23 cellular contexts compared by ENCODE assay signal in the genomic region with DNA sequence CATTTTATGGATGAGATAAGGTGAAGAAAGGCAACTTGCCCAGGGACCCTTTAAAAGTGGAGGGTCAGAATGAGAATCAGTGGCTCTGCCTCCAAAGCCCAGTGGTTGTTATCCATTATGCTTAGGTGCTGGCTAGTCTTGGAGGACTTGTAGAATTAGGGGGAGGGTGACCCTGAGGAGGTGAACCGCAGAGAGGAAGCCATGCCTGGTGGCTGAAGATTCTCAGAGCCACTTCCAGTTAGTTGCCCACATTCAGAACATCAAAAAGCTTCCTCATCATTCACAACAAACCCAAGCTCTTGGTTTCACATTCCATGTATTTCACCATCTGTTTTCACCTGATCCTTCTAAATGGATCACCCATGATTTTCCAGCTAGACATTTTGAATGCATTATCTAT. TPM values are rescaled to one million over a fixed set of nuclear protein-coding genes. Genes with fewer than 3 reads are reported as not detected.
A peak's percentile ranks its signal among the peaks of the same experiment; 100 is the strongest.
DNase-seq lines count a peak whose midpoint lies in the region; ATAC-seq, FAIRE-seq and TF ChIP-seq lines count a peak whose summit lies in the region.
"Had no signal": no experiment of that assay in that cellular context is flagged by ENCODE, and none has a peak within 500 bp of the region (broad histone marks: within the 10 kb centered on the region; RNA-seq: fewer than 3 reads in every experiment).

No MANE protein-coding gene starts in this region.

- H3K36me3 ChIP-seq in DND-41 (ENCODE audit: insufficient read depth, low read length) (peaks cover 11% of the 10 kb centered on the region; the same call in 1 of the 2 replicates), K562 (ENCODE audit: control insufficient read depth, insufficient read depth, low read length) (peaks cover 7% of the 10 kb centered on the region)

- no peaks in the 10 kb centered on the region for H3K9me3 ChIP-seq in DND-41 (ENCODE audit: insufficient read depth, low read length, severe bottlenecking)
- no peaks in the 10 kb centered on the region for H3K9me3 ChIP-seq in K562 (replicated peaks; ENCODE audit: control insufficient read depth, insufficient read depth, low read depth, low read length)
- H3K9me3 ChIP-seq: body of pancreas had no signal

- TF ChIP-seq CTCF in DND-41 (IDR thresholded peaks at IDR 0.05; ENCODE audit: borderline replicate concordance, extremely low read depth, low read length, poor library complexity, severe bottlenecking) (no peak), K562 (IDR thresholded peaks at IDR 0.05 in 2 of 3, conservative IDR thresholded peaks at IDR 0.05 in 1 of 3; ENCODE audit: insufficient read depth in 2 of 3, low read depth in 1 of 3, low read length in 3 of 3) (no peak)

- TF ChIP-seq EP300 in K562 (IDR thresholded peaks at IDR 0.05; ENCODE audit: low read length), result no peak

- no peak overlapping the region for H3K27ac ChIP-seq in DND-41 (ENCODE audit: low read length)
- peak overlapping the region; percentile 66; the same call in 2 of the 3 replicates for H3K27ac ChIP-seq in K562 (ENCODE audit: extremely low read depth, low read depth, low read length)
- H3K27ac ChIP-seq: body of pancreas had no signal

- H3K27me3 ChIP-seq in DND-41 (ENCODE audit: insufficient read depth, low read length, poor library complexity) (no peaks in the 10 kb centered on the region), K562 (ENCODE audit: control insufficient read depth in 2 of 2, insufficient read depth in 2 of 2, low read length in 2 of 2) (no peaks in the 10 kb centered on the region)
- H3K27me3 ChIP-seq: body of pancreas had no signal

- H2AFZ ChIP-seq in DND-41 (ENCODE audit: low read depth, low read length), result no peak overlapping the region
- no peak overlapping the region for H2AFZ ChIP-seq in K562 (ENCODE audit: low read depth, low read length)

- no TSS peak for BruUV-seq in K562 (replicated peaks; lab: Mats Ljungman, UMichigan)

- 25% methylated on average over 1 of the region's 1 CpG for WGBS in K562 (ENCODE audit: insufficient coverage, low coverage, missing lambda C conversion rate)

- no peaks in the 10 kb centered on the region for H3K9me1 ChIP-seq in K562 (ENCODE audit: control insufficient read depth, insufficient read depth, low read length)

- FAIRE-seq in K562 (lab: Jason Lieb, UNC), result peak; percentile 35
- FAIRE-seq: colon had no signal

- H3K4me3 ChIP-seq in DND-41 (ENCODE audit: low read depth in 1 of 2, low read length in 2 of 2) (no peak overlapping the region), K562 (no peak overlapping the region)
- no peak overlapping the region for H3K4me3 ChIP-seq in Jurkat, Clone E6-1 (ENCODE audit: low read length)
- H3K4me3 ChIP-seq: body of pancreas had no signal

- CTCF ChIA-PET in K562 (lab: Yijun Ruan, JAX; ENCODE audit: low intra/inter-chr PET ratio), result no interaction called here

- H3K9ac ChIP-seq in DND-41 (ENCODE audit: low read depth, low read length) (no peak overlapping the region), K562 (ENCODE audit: insufficient read depth in 1 of 2, low read depth in 2 of 2, low read length in 2 of 2) (no peak overlapping the region)

- no peak for TF ChIP-seq RAD21 in K562 (CRISPR knock-in tag; conservative IDR thresholded peaks at IDR 0.05 in 1 of 2, IDR thresholded peaks at IDR 0.05 in 1 of 2)

- H4K20me1 ChIP-seq in DND-41 (ENCODE audit: insufficient read depth, low read length) (0 out of 2 replicates have a peak, but pooled peaks cover 3% of the 10 kb centered on the region), K562 (replicated peaks; ENCODE audit: control insufficient read depth, insufficient read depth, low read length) (no peaks in the 10 kb centered on the region)

- H3K4me1 ChIP-seq in DND-41 (ENCODE audit: insufficient read depth, low read length) (no peaks in the 10 kb centered on the region), K562 (replicated peaks in 1 of 2; ENCODE audit: control insufficient read depth in 2 of 2, insufficient read depth in 2 of 2, low read length in 2 of 2) (peaks cover 4 to 12% of the 10 kb centered on the region in 2 experiments; a peak in 4 of 5 replicates)
- H3K4me1 ChIP-seq: body of pancreas had no signal

- intact Hi-C loops in K562 (cut with micrococcal nuclease), result loop anchor here (5.0 to 10.0 kb wide), 2 partner anchors 135 to 228 kb away; partner anchors contain the start of gene SHQ1

- H3K4me2 ChIP-seq in DND-41 (ENCODE audit: insufficient read depth, low read length) (no peak overlapping the region), K562 (ENCODE audit: insufficient read depth, low read length) (no peak overlapping the region)

- in situ Hi-C loops in K562 (cut with MboI), result loop anchor here (10.0 kb wide), 1 partner anchor 138 kb away; no protein-coding TSS in a partner anchor

- DNase-seq in DND-41, result peak; percentile 36
- peak; percentile 49 for DNase-seq in Jurkat, Clone E6-1 (ENCODE audit: low read depth, low spot score)
- peak; percentile 47 for DNase-seq in SKM-1 (lab: John Stamatoyannopoulos, UW; ENCODE audit: unreplicated experiment)
- peak; percentile 11 to 39 (median 28) for DNase-seq in K562 (ENCODE audit: extremely low read depth in 1 of 4, low spot score in 3 of 4)
- DNase-seq in hypothalamus (lab: John Stamatoyannopoulos, UW), result no peak
- no peak for DNase-seq in Ammon's horn (ENCODE audit: low spot score)
- DNase-seq in stimulated activated naive CD4-positive, alpha-beta T cell (lab: John Stamatoyannopoulos, UW), result no peak
- DNase-seq: activated CD4-positive, alpha-beta T cell treated with anti-CD3 and anti-CD28 coated beads, Interleukin-2, amount 50 U/mL, for 48 hours; activated T-cell treated with anti-CD3 and anti-CD28 coated beads, Interleukin-2, amount 50 U/mL, for 4 hours; body of pancreas; CD8-positive, alpha-beta memory T cell; DMS53; GOT3; Karpas-422; left ventricle myocardium superior; NCI-H1417 treated with DMSO at 0.1 percent for 48 hours; NCI-H510A treated with DMSO at 0.1 percent for 48 hours; nephron progenitor cell; posterior cingulate gyrus; T-helper 1 cell had no signal

- POLR2A ChIA-PET in K562 (lab: Yijun Ruan, JAX), result interaction anchor here (0.7 to 1.6 kb wide), 2 partner anchors 16 to 222 kb away, joined by 3 read pairs; no protein-coding TSS in a partner anchor

- ATAC-seq in DND-41 (ENCODE audit: insufficient read depth, low read depth) (peak; percentile 69), K562 (peak; percentile 63), HG03442 (IDR thresholded peaks at IDR 0.05; ENCODE audit: unreplicated experiment) (no peak)
- ATAC-seq: activated T-cell treated with anti-CD3 and anti-CD28 coated beads, Interleukin-2, amount 50 U/mL, for 4 hours; body of pancreas; left ventricle myocardium superior; Right ventricle myocardium inferior had no signal

- no peak for TF ChIP-seq POLR2A in K562 (conservative IDR thresholded peaks at IDR 0.05)

- H3K79me2 ChIP-seq in DND-41 (ENCODE audit: insufficient read depth, low read length) (no peaks in the 10 kb centered on the region), K562 (ENCODE audit: control insufficient read depth, insufficient read depth, low read length) (no peaks in the 10 kb centered on the region)

TF ChIP-seq in K562, 482 proteins besides CTCF, POLR2A, EP300 and RAD21 (continues in another document):
- TF ChIP-seq HMBOX1 (IDR thresholded peaks at IDR 0.05), result peak; percentile 73; the same call in 1 of the 2 replicates
- TF ChIP-seq ZBTB1 (CRISPR knock-in tag; IDR thresholded peaks at IDR 0.05; ENCODE audit: borderline replicate concordance, low read depth), result no peak
- no peak for TF ChIP-seq RHOXF2B (CRISPR knock-in tag; conservative IDR thresholded peaks at IDR 0.05)
- TF ChIP-seq ZBTB33 (CRISPR knock-in tag; IDR thresholded peaks at IDR 0.05), result no peak

RNA-seq across cellular contexts. Expression of gene EBLN2, which starts 11.2 kb away (rescaled TPM):
- polyA plus RNA-seq in Jurkat, Clone E6-1 (2012; ENCODE audit: insufficient read depth, insufficient read length), result 1.4 TPM
- 17.9 and 40.1 TPM in 2 replicates for total RNA-seq in K562 (2011; cell fraction: chromatin; rRNA removed; ENCODE audit: low replicate concordance)
- 7.8 and 12.0 TPM in 2 replicates for total RNA-seq in K562 (2011; cell fraction: nucleolus; rRNA removed)
- total RNA-seq in K562 (2011; cell fraction: nucleoplasm; rRNA removed), result 19.9 and 38.8 TPM in 2 replicates
- total RNA-seq in K562 (2014; rRNA removed) (2.4 and 2.5 TPM in 2 replicates), K562 (2014; rRNA removed; fragmentation: Illumina TruSeq; extraction: Trizol) (4.6 and 5.2 TPM in 2 replicates), K562 (2015; rRNA removed; fragmentation: Illumina TruSeq; extraction: Trizol) (3.8 TPM in 2 replicates), K562 (2021) (2.2 and 3.0 TPM in 2 replicates)
- polyA plus RNA-seq in K562 (2011; rRNA removed) (2.4 and 2.5 TPM in 2 replicates), K562 (2014; fragmentation: Illumina TruSeq; extraction: Trizol) (1.6 and 1.8 TPM in 2 replicates), K562 (2014; fragmentation: Nextera tagmentation; extraction: Ambion mirVana) (1 to 10 TPM in 1 of 2 experiments, under 1 TPM in 1; 0.39 to 1.4 TPM), K562 (2014; rRNA removed) (1.6 and 1.8 TPM in 2 replicates)
- polyA plus RNA-seq in K562 (2011; cell fraction: cytosol; rRNA removed), result 0.25 and 0.49 TPM in 2 replicates
- 5.9 and 6.9 TPM in 2 replicates for polyA plus RNA-seq in K562 (2011; cell fraction: nucleus; rRNA removed)
- polyA plus RNA-seq in K562 (2012), result 0.78 and 1.1 TPM in 2 replicates
- polyA minus RNA-seq in K562 (2011; rRNA and poly(A)+ RNA removed), result 14.6 and 18.2 TPM in 2 replicates
- 3.1 TPM in 2 replicates for polyA minus RNA-seq in K562 (2011; cell fraction: cytosol; rRNA and poly(A)+ RNA removed)
- 7.3 and 16.2 TPM in 2 replicates for polyA minus RNA-seq in K562 (2011; cell fraction: nucleus; rRNA and poly(A)+ RNA removed)

Comparison
In these comparisons a context has a peak if more than half of its experiments do, and no peak if none do; other contexts are left out.
1. DNase-seq: peak in DND-41 (single experiment), Jurkat, Clone E6-1 (single experiment), SKM-1 (single experiment) and K562 (4 of 4); none in hypothalamus (0 of 51), Ammon's horn (single experiment) and stimulated activated naive CD4-positive, alpha-beta T cell (0 of 6).